In the genomic region with DNA sequence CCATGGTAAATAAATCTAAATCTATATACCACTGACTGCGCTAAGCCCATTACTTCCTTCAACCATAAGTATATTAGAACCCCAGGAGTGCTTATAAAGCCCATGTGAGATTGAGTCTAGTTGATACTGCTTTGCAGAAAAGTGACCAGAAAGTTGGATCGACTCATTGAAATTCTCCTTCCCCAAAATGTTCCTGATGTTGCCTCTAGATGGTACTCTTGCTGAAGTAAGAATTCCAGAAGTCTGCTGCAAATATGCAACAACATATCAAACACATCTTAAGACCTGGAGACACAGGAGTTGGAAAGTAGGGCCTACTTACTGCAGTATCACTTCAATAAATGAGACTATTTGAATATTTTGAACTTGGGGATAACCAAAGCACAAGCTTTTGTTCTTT, we compare ENCODE assay signal across 9 cellular contexts.
DNase-seq lines count a peak whose midpoint lies in the region; ATAC-seq and TF ChIP-seq lines count a peak whose summit lies in the region.
"Had no signal": no experiment of that assay in that cellular context is flagged by ENCODE, and none has a peak within 500 bp of the region (broad histone marks: within the 10 kb centered on the region; RNA-seq: fewer than 3 reads in every experiment).

No MANE protein-coding gene starts in this region.

- H3K9me3 Mint-ChIP-seq in naive thymus-derived CD8-positive, alpha-beta T cell = peaks cover 2 to 24% (median 9%) of the 10 kb centered on the region in 9 donors

- H3K9me2 ChIP-seq in neural cell (ENCODE audit: insufficient read depth, low read length) = no peaks in the 10 kb centered on the region

- intact Hi-C loops in dorsolateral prefrontal cortex (cut with DNase I) = loop anchor here in 1 of 2 donors (5.0 kb wide), 1 partner anchor 350 kb away; no protein-coding TSS in a partner anchor

- peak; percentile 12 for TF ChIP-seq CTCF in NB4 (IDR thresholded peaks at IDR 0.05; ENCODE audit: low read depth, low read length)
- TF ChIP-seq CTCF in dorsolateral prefrontal cortex (IDR thresholded peaks at IDR 0.05 in 54 of 56, conservative IDR thresholded peaks at IDR 0.05 in 2 of 56; ENCODE audit: low read depth in 1 of 56, partially characterized antibody in 56 of 56) = peak in 33 of 56 donors; percentile 7 to 52 (median 31)
- peak; percentile 53 for TF ChIP-seq CTCF in neural cell (IDR thresholded peaks at IDR 0.05; ENCODE audit: poor library complexity, severe bottlenecking)

- H3K4me3 Mint-ChIP-seq in naive thymus-derived CD8-positive, alpha-beta T cell = no peak overlapping the region

- H3K79me2 ChIP-seq in neural cell (replicated peaks; ENCODE audit: insufficient read depth, low read length) = no peaks in the 10 kb centered on the region

- ATAC-seq in GM19035 (IDR thresholded peaks at IDR 0.05; ENCODE audit: unreplicated experiment) = no peak
- ATAC-seq in naive thymus-derived CD8-positive, alpha-beta T cell = no peak

- POLR2A ChIA-PET in naive thymus-derived CD8-positive, alpha-beta T cell (lab: Charles Lee) = no interaction called here

- H3K27me3 Mint-ChIP-seq in naive thymus-derived CD8-positive, alpha-beta T cell = no peaks in the 10 kb centered on the region

- no peaks in the 10 kb centered on the region for H3K36me3 ChIP-seq in neural cell (ENCODE audit: insufficient read depth, low read length)

- no peak overlapping the region for H2AFZ ChIP-seq in neural cell (ENCODE audit: low read depth, low read length)

- no peak overlapping the region for H3K4me2 ChIP-seq in neural cell (ENCODE audit: low read length)

- H4K20me1 ChIP-seq in neural cell (ENCODE audit: insufficient read depth) = no peaks in the 10 kb centered on the region

- H3K4me1 Mint-ChIP-seq in naive thymus-derived CD8-positive, alpha-beta T cell = no peaks in the 10 kb centered on the region

- TF ChIP-seq EP300 in neural cell (conservative IDR thresholded peaks at IDR 0.05; ENCODE audit: poor library complexity, severe bottlenecking) = no peak

- H3K9me3 ChIP-seq in neural cell (ENCODE audit: low read length) = no peaks in the 10 kb centered on the region

- TF ChIP-seq POLR2A in NB4 (IDR thresholded peaks at IDR 0.05; ENCODE audit: extremely low read depth, insufficient read length) = no peak

- H3K36me3 Mint-ChIP-seq in naive thymus-derived CD8-positive, alpha-beta T cell = no peaks in the 10 kb centered on the region

- DNase-seq in DMS53 (lab: John Stamatoyannopoulos, UW) (peak; percentile 55), NB4 (ENCODE audit: low read depth) (peak; percentile 8), dorsolateral prefrontal cortex (no peak), NCI-H1436 (lab: John Stamatoyannopoulos, UW) (no peak), mucosa of gallbladder (ENCODE audit: low spot score) (no peak)
- DNase-seq in naive thymus-derived CD8-positive, alpha-beta T cell = no peak
- DNase-seq: dermis blood vessel endothelial cell had no signal

- H3F3A ChIP-seq in neural cell (ENCODE audit: insufficient read depth, low read length, poor library complexity, severe bottlenecking) = no peaks in the 10 kb centered on the region

- H3K27ac ChIP-seq in dorsolateral prefrontal cortex = no peak overlapping the region
- no peak overlapping the region for H3K27ac ChIP-seq in neural cell (ENCODE audit: low read length)

- H3K4me3 ChIP-seq in NB4 (ENCODE audit: low read depth, low read length) (no peak overlapping the region), dorsolateral prefrontal cortex (no peak overlapping the region), neural cell (ENCODE audit: low read length) (no peak overlapping the region)

- H3K27me3 ChIP-seq in dorsolateral prefrontal cortex (peaks cover 0 to 3% (median 0%) of the 10 kb centered on the region in 45 donors), neural cell (ENCODE audit: insufficient read depth, low read depth, low read length) (no peaks in the 10 kb centered on the region)

- TF ChIP-seq RAD21 in neural cell (conservative IDR thresholded peaks at IDR 0.05) = peak; percentile 59

- no peak overlapping the region for H3K9ac ChIP-seq in neural cell (ENCODE audit: low read length)

- no peak overlapping the region for H3K27ac Mint-ChIP-seq in naive thymus-derived CD8-positive, alpha-beta T cell

TF ChIP-seq in neural cell, 6 proteins besides CTCF, POLR2A, EP300 and RAD21:
- TF ChIP-seq, protein P1, sequence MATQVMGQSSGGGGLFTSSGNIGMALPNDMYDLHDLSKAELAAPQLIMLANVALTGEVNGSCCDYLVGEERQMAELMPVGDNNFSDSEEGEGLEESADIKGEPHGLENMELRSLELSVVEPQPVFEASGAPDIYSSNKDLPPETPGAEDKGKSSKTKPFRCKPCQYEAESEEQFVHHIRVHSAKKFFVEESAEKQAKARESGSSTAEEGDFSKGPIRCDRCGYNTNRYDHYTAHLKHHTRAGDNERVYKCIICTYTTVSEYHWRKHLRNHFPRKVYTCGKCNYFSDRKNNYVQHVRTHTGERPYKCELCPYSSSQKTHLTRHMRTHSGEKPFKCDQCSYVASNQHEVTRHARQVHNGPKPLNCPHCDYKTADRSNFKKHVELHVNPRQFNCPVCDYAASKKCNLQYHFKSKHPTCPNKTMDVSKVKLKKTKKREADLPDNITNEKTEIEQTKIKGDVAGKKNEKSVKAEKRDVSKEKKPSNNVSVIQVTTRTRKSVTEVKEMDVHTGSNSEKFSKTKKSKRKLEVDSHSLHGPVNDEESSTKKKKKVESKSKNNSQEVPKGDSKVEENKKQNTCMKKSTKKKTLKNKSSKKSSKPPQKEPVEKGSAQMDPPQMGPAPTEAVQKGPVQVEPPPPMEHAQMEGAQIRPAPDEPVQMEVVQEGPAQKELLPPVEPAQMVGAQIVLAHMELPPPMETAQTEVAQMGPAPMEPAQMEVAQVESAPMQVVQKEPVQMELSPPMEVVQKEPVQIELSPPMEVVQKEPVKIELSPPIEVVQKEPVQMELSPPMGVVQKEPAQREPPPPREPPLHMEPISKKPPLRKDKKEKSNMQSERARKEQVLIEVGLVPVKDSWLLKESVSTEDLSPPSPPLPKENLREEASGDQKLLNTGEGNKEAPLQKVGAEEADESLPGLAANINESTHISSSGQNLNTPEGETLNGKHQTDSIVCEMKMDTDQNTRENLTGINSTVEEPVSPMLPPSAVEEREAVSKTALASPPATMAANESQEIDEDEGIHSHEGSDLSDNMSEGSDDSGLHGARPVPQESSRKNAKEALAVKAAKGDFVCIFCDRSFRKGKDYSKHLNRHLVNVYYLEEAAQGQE (IDR thresholded peaks at IDR 0.05; ENCODE audit: borderline replicate concordance) = no peak
- TF ChIP-seq TAF1 (IDR thresholded peaks at IDR 0.05; ENCODE audit: low read depth) (no peak), SMC3 (conservative IDR thresholded peaks at IDR 0.05; ENCODE audit: poor library complexity) (peak; percentile 49)

Comparison
In these comparisons a context has a peak if more than half of its experiments do, and no peak if none do; other contexts are left out.
1. DNase-seq: peak in DMS53 (single experiment) and NB4 (single experiment); none in dorsolateral prefrontal cortex (0 of 10), NCI-H1436 (single experiment), mucosa of gallbladder (single experiment) and naive thymus-derived CD8-positive, alpha-beta T cell (0 of 10).
2. Peak in every context shown above with its lines, with median percentiles within 50 percentile points of each other: CTCF ChIP-seq.